In the genomic region with DNA sequence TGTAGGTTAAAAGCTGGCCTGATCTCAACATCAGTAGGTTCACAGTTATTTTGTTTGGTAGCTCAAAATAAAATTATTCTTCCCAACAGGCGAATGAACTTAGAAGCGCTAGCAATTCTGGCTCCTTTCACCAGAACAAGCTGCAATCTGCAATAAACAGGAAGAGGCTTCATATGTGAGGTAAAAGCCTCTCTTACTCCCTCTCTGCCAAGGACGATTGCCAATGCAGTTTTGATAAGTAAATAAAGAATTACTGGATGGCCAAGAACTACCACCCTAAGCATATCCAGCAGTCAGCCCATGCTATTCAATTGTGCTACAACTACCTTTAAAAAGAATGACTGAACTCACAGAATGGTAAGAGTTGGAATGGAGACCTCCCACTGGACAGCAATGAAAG, we compare ENCODE assay signal across 1 cellular context.
TF ChIP-seq lines count a peak whose summit lies in the region.

No MANE protein-coding gene starts in this region.

TF ChIP-seq in WTC11, 78 proteins besides CTCF, POLR2A, EP300 and RAD21 (continued from another document):
- TF ChIP-seq, protein P1, sequence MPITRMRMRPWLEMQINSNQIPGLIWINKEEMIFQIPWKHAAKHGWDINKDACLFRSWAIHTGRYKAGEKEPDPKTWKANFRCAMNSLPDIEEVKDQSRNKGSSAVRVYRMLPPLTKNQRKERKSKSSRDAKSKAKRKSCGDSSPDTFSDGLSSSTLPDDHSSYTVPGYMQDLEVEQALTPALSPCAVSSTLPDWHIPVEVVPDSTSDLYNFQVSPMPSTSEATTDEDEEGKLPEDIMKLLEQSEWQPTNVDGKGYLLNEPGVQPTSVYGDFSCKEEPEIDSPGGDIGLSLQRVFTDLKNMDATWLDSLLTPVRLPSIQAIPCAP (CRISPR knock-in tag; IDR thresholded peaks at IDR 0.05) = no peak
